ENCODE assay signal across 14 cellular contexts in genomic region chr14:33402604-33403003, GRCh38.
DNase-seq lines count a peak whose midpoint lies in the region; ATAC-seq and TF ChIP-seq lines count a peak whose summit lies in the region.
"Had no signal": no experiment of that assay in that cellular context is flagged by ENCODE, and none has a peak within 500 bp of the region (broad histone marks: within the 10 kb centered on the region; RNA-seq: fewer than 3 reads in every experiment).

No MANE protein-coding gene starts in this region.

- H3K36me3 ChIP-seq in left ventricle myocardium inferior = no peaks in the 10 kb centered on the region
- no peaks in the 10 kb centered on the region for H3K36me3 ChIP-seq in right atrium auricular region
- H3K36me3 ChIP-seq in lower lobe of right lung = no peaks in the 10 kb centered on the region
- H3K36me3 ChIP-seq in upper lobe of right lung = no peaks in the 10 kb centered on the region

- H3K4me1 ChIP-seq in left ventricle myocardium inferior = no peaks in the 10 kb centered on the region
- no peaks in the 10 kb centered on the region for H3K4me1 ChIP-seq in right atrium auricular region
- H3K4me1 ChIP-seq in lower lobe of right lung = peaks cover 11% of the 10 kb centered on the region
- no peaks in the 10 kb centered on the region for H3K4me1 ChIP-seq in upper lobe of right lung

- ATAC-seq in lower lobe of right lung (peak; percentile 71 to 74), upper lobe of right lung (peak; percentile 68), GM19395 (IDR thresholded peaks at IDR 0.05; ENCODE audit: unreplicated experiment) (no peak)
- ATAC-seq: GM23338 had no signal

- TF ChIP-seq CTCF in left ventricle myocardium inferior (IDR thresholded peaks at IDR 0.05; ENCODE audit: borderline replicate concordance) = no peak
- no peak for TF ChIP-seq CTCF in right atrium auricular region (IDR thresholded peaks at IDR 0.05)
- no peak for TF ChIP-seq CTCF in lower lobe of right lung (IDR thresholded peaks at IDR 0.05)
- no peak for TF ChIP-seq CTCF in upper lobe of right lung (IDR thresholded peaks at IDR 0.05)
- no peak for TF ChIP-seq CTCF in dorsolateral prefrontal cortex (IDR thresholded peaks at IDR 0.05 in 54 of 56, conservative IDR thresholded peaks at IDR 0.05 in 2 of 56; ENCODE audit: low read depth in 1 of 56, partially characterized antibody in 56 of 56)

- H3K4me3 ChIP-seq in left ventricle myocardium inferior (no peak overlapping the region), right atrium auricular region (no peak overlapping the region), lower lobe of right lung (no peak overlapping the region), upper lobe of right lung (no peak overlapping the region), dorsolateral prefrontal cortex (no peak overlapping the region)
- H3K4me3 ChIP-seq: GM23338 had no signal

- H3K9me3 ChIP-seq in left ventricle myocardium inferior (replicated peaks) = peaks cover 18% of the 10 kb centered on the region
- peaks cover 0 to 21% of the 10 kb centered on the region in 2 donors for H3K9me3 ChIP-seq in right atrium auricular region
- peaks cover 4% of the 10 kb centered on the region for H3K9me3 ChIP-seq in lower lobe of right lung
- no peaks in the 10 kb centered on the region for H3K9me3 ChIP-seq in upper lobe of right lung
- H3K9me3 ChIP-seq: Caco-2 had no signal

- intact Hi-C loops in left ventricle myocardium inferior (cut with micrococcal nuclease) = no loop called here
- intact Hi-C loops in lower lobe of right lung (cut with DNase I) = no loop called here
- intact Hi-C loops in upper lobe of right lung (cut with DNase I) = no loop called here
- intact Hi-C loops in dorsolateral prefrontal cortex (cut with DNase I) = no loop called here

- H3K27me3 ChIP-seq in left ventricle myocardium inferior (ENCODE audit: low read depth) (no peaks in the 10 kb centered on the region), right atrium auricular region (no peaks in the 10 kb centered on the region), lower lobe of right lung (ENCODE audit: low read depth) (no peaks in the 10 kb centered on the region), upper lobe of right lung (no peaks in the 10 kb centered on the region), dorsolateral prefrontal cortex (no peaks in the 10 kb centered on the region)

- no peak overlapping the region for H3K27ac ChIP-seq in left ventricle myocardium inferior (replicated peaks)
- H3K27ac ChIP-seq in right atrium auricular region = no peak overlapping the region
- peak overlapping the region; percentile 29 for H3K27ac ChIP-seq in lower lobe of right lung
- no peak overlapping the region for H3K27ac ChIP-seq in upper lobe of right lung
- H3K27ac ChIP-seq in dorsolateral prefrontal cortex = no peak overlapping the region
- H3K27ac ChIP-seq: C4-2B, HL-60 had no signal

- DNase-seq in left ventricle myocardium inferior (peak; percentile 25), right atrium auricular region (ENCODE audit: low spot score) (no peak), NCI-H526 treated with DMSO at 0.1 percent for 48 hours (lab: John Stamatoyannopoulos, UW) (peak; percentile 10), lower lobe of right lung (peak; percentile 70), upper lobe of right lung (peak; percentile 71), dorsolateral prefrontal cortex (no peak)
- DNase-seq: ACHN; Caco-2; CD4-positive, alpha-beta T cell; HCEC 1CT had no signal

Comparison
In these comparisons a context has a peak if more than half of its experiments do, and no peak if none do; other contexts are left out.
1. DNase-seq: peak in left ventricle myocardium inferior (single experiment), NCI-H526 treated with DMSO at 0.1 percent for 48 hours (single experiment), lower lobe of right lung (single experiment) and upper lobe of right lung (single experiment); none in right atrium auricular region (single experiment) and dorsolateral prefrontal cortex (0 of 10).